6 cellular contexts compared by ENCODE assay signal in the genomic region with DNA sequence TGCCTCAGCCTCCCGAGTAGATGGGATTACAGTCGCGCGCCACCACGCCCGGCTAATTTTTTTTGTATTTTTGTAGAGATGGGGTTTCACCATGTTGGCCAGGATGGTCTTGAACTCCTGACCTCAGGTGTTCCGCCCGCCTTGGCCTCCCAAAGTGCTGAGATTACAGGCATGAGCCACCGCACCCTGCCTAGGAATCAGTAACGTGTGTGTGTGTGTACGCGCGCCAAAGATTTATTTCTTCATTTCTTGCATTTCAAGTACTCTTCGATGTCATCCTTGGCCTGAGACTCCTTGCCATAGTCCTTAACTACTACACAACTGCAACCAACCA. TPM values are rescaled to one million over a fixed set of nuclear protein-coding genes. Genes with fewer than 3 reads are reported as not detected.
DNase-seq lines count a peak whose midpoint lies in the region; ATAC-seq and TF ChIP-seq lines count a peak whose summit lies in the region.
"Not testable (repeated sequence)": the region's sequence is repeated elsewhere in the genome, so short reads cannot be mapped to it uniquely, and the experiment has no call there.

No MANE protein-coding gene starts in this region.

- H3K27me3 ChIP-seq in BJ (ENCODE audit: control insufficient read depth, insufficient read depth, low read length); MG63: not testable (repeated sequence)

- peak overlapping the region; percentile 91 for H3K27ac Mint-ChIP-seq in activated T-helper 2 cell treated with anti-CD3 and anti-CD28 coated beads, Interferon-gamma antibody, Interleukin-2, Interleukin-4, amounts not matched to agents 10 μg/mL and 5 μg/mL and 100 μg/mL, durations not matched to agents 14 hours and 24 hours and 36 hours
- H3K27ac Mint-ChIP-seq in memory B cell = peak overlapping the region; percentile 94

- POLR2A ChIA-PET in BJ (lab: Charles Lee) = interaction anchor here (0.7 kb wide), 1 partner anchor 25 kb away, joined by 3 read pairs; no protein-coding TSS in a partner anchor

- not testable (repeated sequence) for TF ChIP-seq CTCF in BJ (IDR thresholded peaks at IDR 0.05; ENCODE audit: insufficient read depth, low read depth, low read length); epithelial cell of proximal tubule (conservative IDR thresholded peaks at IDR 0.05; ENCODE audit: low read depth, low read length)

- H3K4me1 Mint-ChIP-seq in activated T-helper 2 cell treated with anti-CD3 and anti-CD28 coated beads, Interferon-gamma antibody, Interleukin-2, Interleukin-4, amounts not matched to agents 10 μg/mL and 5 μg/mL and 100 μg/mL, durations not matched to agents 14 hours and 24 hours and 36 hours (ENCODE audit: low read depth) = peaks cover 38% of the 10 kb centered on the region
- H3K4me1 Mint-ChIP-seq in memory B cell = peaks cover 25% of the 10 kb centered on the region

- not testable (repeated sequence) for H3K27me3 Mint-ChIP-seq in activated T-helper 2 cell treated with anti-CD3 and anti-CD28 coated beads, Interferon-gamma antibody, Interleukin-2, Interleukin-4, amounts not matched to agents 10 μg/mL and 5 μg/mL and 100 μg/mL, durations not matched to agents 14 hours and 24 hours and 36 hours (ENCODE audit: low read depth); memory B cell

- peaks cover 14% of the 10 kb centered on the region for H3K36me3 Mint-ChIP-seq in activated T-helper 2 cell treated with anti-CD3 and anti-CD28 coated beads, Interferon-gamma antibody, Interleukin-2, Interleukin-4, amounts not matched to agents 10 μg/mL and 5 μg/mL and 100 μg/mL, durations not matched to agents 14 hours and 24 hours and 36 hours (ENCODE audit: low read depth)
- H3K36me3 Mint-ChIP-seq in memory B cell = not testable (repeated sequence)

- not testable (repeated sequence) for H3K9me3 Mint-ChIP-seq in activated T-helper 2 cell treated with anti-CD3 and anti-CD28 coated beads, Interferon-gamma antibody, Interleukin-2, Interleukin-4, amounts not matched to agents 10 μg/mL and 5 μg/mL and 100 μg/mL, durations not matched to agents 14 hours and 24 hours and 36 hours; memory B cell

- peak overlapping the region; percentile 87 for H3K4me3 ChIP-seq in BJ (ENCODE audit: low read depth, low read length)
- peak overlapping the region; percentile 91 for H3K4me3 ChIP-seq in MG63
- H3K4me3 ChIP-seq in epithelial cell of proximal tubule (ENCODE audit: low read depth, low read length) = peak overlapping the region; percentile 76
- H3K4me3 ChIP-seq in skin epidermis = peak overlapping the region; percentile 57 to 99 (median 86)

- CTCF ChIA-PET in BJ (lab: Yijun Ruan, JAX) = not testable (repeated sequence)

- intact Hi-C loops in activated T-helper 2 cell treated with anti-CD3 and anti-CD28 coated beads, Interferon-gamma antibody, Interleukin-2, Interleukin-4, amounts not matched to agents 10 μg/mL and 5 μg/mL and 100 μg/mL, durations not matched to agents 14 hours and 24 hours and 36 hours (cut with micrococcal nuclease) = loop anchor here (5.0 to 10.0 kb wide), 3 partner anchors 47 to 200 kb away; a partner anchor contains a TSS

- not testable (repeated sequence) for ATAC-seq in memory B cell (ENCODE audit: low read depth)

- peak overlapping the region; percentile 84 for H3K4me3 Mint-ChIP-seq in activated T-helper 2 cell treated with anti-CD3 and anti-CD28 coated beads, Interferon-gamma antibody, Interleukin-2, Interleukin-4, amounts not matched to agents 10 μg/mL and 5 μg/mL and 100 μg/mL, durations not matched to agents 14 hours and 24 hours and 36 hours (ENCODE audit: low read depth)
- peak overlapping the region; percentile 90 for H3K4me3 Mint-ChIP-seq in memory B cell

- not testable (repeated sequence) for DNase-seq in BJ (ENCODE audit: low read depth); MG63; activated T-helper 2 cell treated with anti-CD3 and anti-CD28 coated beads, Interferon-gamma antibody, Interleukin-2, Interleukin-4, amounts not matched to agents 10 μg/mL and 5 μg/mL and 100 μg/mL, durations not matched to agents 14 hours and 24 hours and 36 hours (ENCODE audit: low spot score); epithelial cell of proximal tubule (ENCODE audit: low read depth); memory B cell (ENCODE audit: low spot score in 2 of 2)

- peak overlapping the region in 18 of 21 experiments; percentile 38 to 93 (median 84) for H3K27ac ChIP-seq in skin epidermis

- not testable (repeated sequence) for H3K36me3 ChIP-seq in BJ (ENCODE audit: control insufficient read depth, insufficient read depth, low read length); MG63

- not testable (repeated sequence) for H3K9me3 ChIP-seq in MG63

RNA-seq across cellular contexts. Expression of a gene that starts 0.6 kb away (rescaled TPM):
- 5.1 and 13.9 TPM in 2 replicates for polyA plus RNA-seq in BJ (2011; rRNA removed)
- polyA minus RNA-seq in BJ (2011; rRNA and poly(A)+ RNA removed) = 14.3 and 18.4 TPM in 2 replicates
- total RNA-seq in MG63 (2014; rRNA removed; shearing (Covaris generic); ENCODE audit: low replicate concordance) = 13.6 and 15.7 TPM in 2 replicates
- total RNA-seq in activated T-helper 2 cell treated with anti-CD3 and anti-CD28 coated beads, Interferon-gamma antibody, Interleukin-2, Interleukin-4, amounts not matched to agents 10 μg/mL and 5 μg/mL and 100 μg/mL, durations not matched to agents 14 hours and 24 hours and 36 hours = 115 and 116 TPM in 2 replicates
- total RNA-seq in epithelial cell of proximal tubule = 25.8 and 55.9 TPM in 2 replicates

RNA-seq across cellular contexts. Expression of a gene that starts 5.9 kb away (rescaled TPM):
- polyA plus RNA-seq in BJ (2011; rRNA removed) = 8.5 and 10.7 TPM in 2 replicates
- 4.7 and 6.8 TPM in 2 replicates for polyA minus RNA-seq in BJ (2011; rRNA and poly(A)+ RNA removed)
- 5.7 and 10.5 TPM in 2 replicates for total RNA-seq in MG63 (2014; rRNA removed; shearing (Covaris generic); ENCODE audit: low replicate concordance)
- total RNA-seq in activated T-helper 2 cell treated with anti-CD3 and anti-CD28 coated beads, Interferon-gamma antibody, Interleukin-2, Interleukin-4, amounts not matched to agents 10 μg/mL and 5 μg/mL and 100 μg/mL, durations not matched to agents 14 hours and 24 hours and 36 hours = 226 and 231 TPM in 2 replicates
- total RNA-seq in epithelial cell of proximal tubule = 19.9 and 20.0 TPM in 2 replicates

RNA-seq across cellular contexts. Expression of a gene that starts 26.7 kb away (rescaled TPM):
- polyA plus RNA-seq in BJ (2011; rRNA removed) = 27.5 and 31.2 TPM in 2 replicates
- polyA minus RNA-seq in BJ (2011; rRNA and poly(A)+ RNA removed) = 9.8 and 13.7 TPM in 2 replicates
- 13.2 and 19.4 TPM in 2 replicates for total RNA-seq in MG63 (2014; rRNA removed; shearing (Covaris generic); ENCODE audit: low replicate concordance)
- total RNA-seq in activated T-helper 2 cell treated with anti-CD3 and anti-CD28 coated beads, Interferon-gamma antibody, Interleukin-2, Interleukin-4, amounts not matched to agents 10 μg/mL and 5 μg/mL and 100 μg/mL, durations not matched to agents 14 hours and 24 hours and 36 hours = 24.0 and 24.9 TPM in 2 replicates
- total RNA-seq in epithelial cell of proximal tubule = 26.6 and 27.2 TPM in 2 replicates

RNA-seq across cellular contexts. Expression of a gene that starts 35.1 kb away (rescaled TPM):
- polyA plus RNA-seq in BJ (2011; rRNA removed) = 0.13 TPM in 1 of 2 replicates, not detected in the other
- polyA minus RNA-seq in BJ (2011; rRNA and poly(A)+ RNA removed) = not detected in 2 replicates
- total RNA-seq in MG63 (2014; rRNA removed; shearing (Covaris generic); ENCODE audit: low replicate concordance) = 0.30 and 0.33 TPM in 2 replicates
- total RNA-seq in activated T-helper 2 cell treated with anti-CD3 and anti-CD28 coated beads, Interferon-gamma antibody, Interleukin-2, Interleukin-4, amounts not matched to agents 10 μg/mL and 5 μg/mL and 100 μg/mL, durations not matched to agents 14 hours and 24 hours and 36 hours = 0.09 TPM in 1 of 2 replicates, not detected in the other
- total RNA-seq in epithelial cell of proximal tubule = 0.36 and 1.5 TPM in 2 replicates

RNA-seq across cellular contexts. Expression of a gene that starts 35.2 kb away (rescaled TPM):
- 2.2 and 3.3 TPM in 2 replicates for polyA plus RNA-seq in BJ (2011; rRNA removed)
- 0.62 and 2.4 TPM in 2 replicates for polyA minus RNA-seq in BJ (2011; rRNA and poly(A)+ RNA removed)
- 1.8 and 3.7 TPM in 2 replicates for total RNA-seq in MG63 (2014; rRNA removed; shearing (Covaris generic); ENCODE audit: low replicate concordance)
- total RNA-seq in activated T-helper 2 cell treated with anti-CD3 and anti-CD28 coated beads, Interferon-gamma antibody, Interleukin-2, Interleukin-4, amounts not matched to agents 10 μg/mL and 5 μg/mL and 100 μg/mL, durations not matched to agents 14 hours and 24 hours and 36 hours = 1.8 and 2.3 TPM in 2 replicates
- total RNA-seq in epithelial cell of proximal tubule = 19.0 and 32.3 TPM in 2 replicates

Comparison
In these comparisons a context has a peak if more than half of its experiments do, and no peak if none do; other contexts are left out.
1. RNA of a gene that starts 5.9 kb away (total RNA-seq): 226 to 231 TPM in activated T-helper 2 cell treated with anti-CD3 and anti-CD28 coated beads, Interferon-gamma antibody, Interleukin-2, Interleukin-4, amounts not matched to agents 10 μg/mL and 5 μg/mL and 100 μg/mL, durations not matched to agents 14 hours and 24 hours and 36 hours; 19.9 to 20.0 TPM in epithelial cell of proximal tubule and 5.7 to 10.5 TPM in MG63; every median in the first group is over 10 times any median in the second.
2. Peak in every context shown above with its lines, with median percentiles within 50 percentile points of each other: H3K4me3 ChIP-seq.